ENCODE assay signal across 37 cellular contexts in the genomic region with DNA sequence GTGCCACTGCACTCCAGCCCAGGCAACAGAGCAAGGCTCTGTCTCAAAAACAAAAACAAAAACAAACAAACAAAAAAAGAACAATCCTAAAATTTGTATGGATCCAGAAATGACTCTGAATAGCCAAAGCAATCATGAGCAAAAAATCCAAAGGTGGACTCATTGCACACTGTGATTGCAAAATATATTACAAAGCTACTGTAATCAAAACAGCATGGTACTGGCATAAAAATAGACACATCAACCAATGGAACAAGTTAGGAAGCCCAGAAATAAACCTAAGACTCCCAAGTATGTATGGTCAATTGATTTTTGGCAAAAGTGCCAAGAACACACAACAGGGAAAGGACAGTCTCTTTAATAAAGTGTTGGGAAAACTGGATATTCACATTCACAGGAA.
"Had no signal": no experiment of that assay in that cellular context is flagged by ENCODE, and none has a peak within 500 bp of the region (broad histone marks: within the 10 kb centered on the region; RNA-seq: fewer than 3 reads in every experiment).

No MANE protein-coding gene starts in this region.

- H3K4me1 Mint-ChIP-seq: activated CD4-positive, alpha-beta memory T cell treated with anti-CD3 and anti-CD28 coated beads, Interleukin-2, amount 10 ng/mL, durations not matched to agents 7 days and 5 days; activated CD8-positive, alpha-beta memory T cell treated with anti-CD3 and anti-CD28 coated beads, Interleukin-2, amount 10 ng/mL, durations not matched to agents 7 days and 5 days; WTC11 had no signal

- H3K27me3 Mint-ChIP-seq: activated CD4-positive, alpha-beta memory T cell treated with anti-CD3 and anti-CD28 coated beads, Interleukin-2, amount 10 ng/mL, durations not matched to agents 7 days and 5 days; activated CD4-positive, alpha-beta T cell treated with anti-CD3 and anti-CD28 coated beads for 36 hours; activated CD4-positive, alpha-beta T cell treated with anti-CD3 and anti-CD28 coated beads, Interleukin-2, amount 10 ng/mL, durations not matched to agents 7 days and 5 days; activated CD8-positive, alpha-beta memory T cell treated with anti-CD3 and anti-CD28 coated beads, Interleukin-2, amount 10 ng/mL, durations not matched to agents 7 days and 5 days; activated naive CD8-positive, alpha-beta T cell treated with anti-CD3 and anti-CD28 coated beads for 36 hours; activated T-helper 17 cell treated with anti-CD3 and anti-CD28 coated beads, Interleukin-2, amount 50 U/mL, for 72 hours had no signal

- ATAC-seq: activated CD4-positive, alpha-beta T cell treated with anti-CD3 and anti-CD28 coated beads for 36 hours; activated CD8-positive, alpha-beta memory T cell treated with anti-CD3 and anti-CD28 coated beads, Interleukin-2, amount 10 ng/mL, durations not matched to agents 7 days and 5 days; activated CD8-positive, alpha-beta T cell treated with anti-CD3 and anti-CD28 coated beads, Interleukin-2, amount 10 ng/mL, durations not matched to agents 7 days and 5 days; activated naive CD4-positive, alpha-beta T cell treated with anti-CD3 and anti-CD28 coated beads, Interleukin-2, amount 50 U/mL, for 72 hours; activated T-cell treated with anti-CD3 and anti-CD28 coated beads, Interleukin-2, amount 50 U/mL, for 72 hours; body of pancreas; WTC11 had no signal

- DNase-seq: activated CD4-positive, alpha-beta memory T cell treated with anti-CD3 and anti-CD28 coated beads, Interleukin-2, amount 10 ng/mL, durations not matched to agents 7 days and 5 days; activated CD4-positive, alpha-beta T cell treated with anti-CD3 and anti-CD28 coated beads for 1 hour; activated CD4-positive, alpha-beta T cell treated with anti-CD3 and anti-CD28 coated beads for 36 hours; activated CD4-positive, alpha-beta T cell treated with anti-CD3 and anti-CD28 coated beads for 48 hours; activated CD4-positive, alpha-beta T cell treated with anti-CD3 and anti-CD28 coated beads, Interleukin-2, amount 10 ng/mL, durations not matched to agents 7 days and 5 days; activated CD4-positive, alpha-beta T cell treated with anti-CD3 and anti-CD28 coated beads, Interleukin-2, amount 50 U/mL, for 48 hours; activated CD4-positive, CD25-positive, alpha-beta regulatory T cell; activated CD8-positive, alpha-beta memory T cell treated with anti-CD3 and anti-CD28 coated beads for 24 hours; activated CD8-positive, alpha-beta memory T cell treated with anti-CD3 and anti-CD28 coated beads, Interleukin-2, amount 10 ng/mL, durations not matched to agents 7 days and 5 days; activated CD8-positive, alpha-beta memory T cell treated with anti-CD3 and anti-CD28 coated beads, Interleukin-2, amount 50 U/mL, for 48 hours; activated CD8-positive, alpha-beta T cell treated with anti-CD3 and anti-CD28 coated beads, Interleukin-2, amount 10 ng/mL, durations not matched to agents 7 days and 5 days; activated effector memory CD4-positive, alpha-beta T cell treated with anti-CD3 and anti-CD28 coated beads, Interleukin-2, amount 50 U/mL, for 16 hours; activated gamma-delta T cell treated with Interleukin-2 at 50 U/mL for 16 hours; activated naive CD4-positive, alpha-beta T cell; activated naive CD4-positive, alpha-beta T cell treated with anti-CD3 and anti-CD28 coated beads for 36 hours; activated naive CD4-positive, alpha-beta T cell treated with anti-CD3 and anti-CD28 coated beads, Interleukin-2, amount 50 U/mL, for 16 hours; activated naive CD8-positive, alpha-beta T cell treated with anti-CD3 and anti-CD28 coated beads for 36 hours; activated T-cell treated with anti-CD3 and anti-CD28 coated beads, Interleukin-2, amount 50 U/mL, for 4 hours; activated T-cell treated with anti-CD3 and anti-CD28 coated beads, Interleukin-2, amount 50 U/mL, for 72 hours; adrenal gland; amniotic stem cell; aorta; body of pancreas; brain microvascular endothelial cell; central memory CD4-positive, alpha-beta T cell; T-helper 2 cell; T-helper 9 cell; WERI-Rb-1 had no signal

- FAIRE-seq: astrocyte, colon had no signal

- H3K27ac ChIP-seq: adrenal gland, body of pancreas, brain microvascular endothelial cell, breast epithelium, WERI-Rb-1 had no signal

- H3K27me3 ChIP-seq: adrenal gland, body of pancreas, brain microvascular endothelial cell, breast epithelium had no signal

- H3K36me3 ChIP-seq: brain microvascular endothelial cell, WERI-Rb-1 had no signal

- H3K4me1 ChIP-seq: adrenal gland, breast epithelium had no signal

- H3K4me3 ChIP-seq: adrenal gland, body of pancreas, breast epithelium had no signal

- H3K4me3 Mint-ChIP-seq: activated CD4-positive, alpha-beta memory T cell treated with anti-CD3 and anti-CD28 coated beads, Interleukin-2, amount 10 ng/mL, durations not matched to agents 7 days and 5 days; activated CD4-positive, alpha-beta T cell treated with anti-CD3 and anti-CD28 coated beads for 36 hours; activated CD4-positive, alpha-beta T cell treated with anti-CD3 and anti-CD28 coated beads, Interleukin-2, amount 10 ng/mL, durations not matched to agents 7 days and 5 days; activated CD8-positive, alpha-beta memory T cell treated with anti-CD3 and anti-CD28 coated beads, Interleukin-2, amount 10 ng/mL, durations not matched to agents 7 days and 5 days; activated CD8-positive, alpha-beta T cell treated with anti-CD3 and anti-CD28 coated beads, Interleukin-2, amount 10 ng/mL, durations not matched to agents 7 days and 5 days; activated naive CD4-positive, alpha-beta T cell treated with anti-CD3 and anti-CD28 coated beads for 36 hours; activated naive CD8-positive, alpha-beta T cell treated with anti-CD3 and anti-CD28 coated beads for 36 hours; activated T-cell treated with anti-CD3 and anti-CD28 coated beads, Interleukin-2, amount 50 U/mL, for 4 hours; activated T-cell treated with anti-CD3 and anti-CD28 coated beads, Interleukin-2, amount 50 U/mL, for 72 hours; activated T-helper 1 cell treated with anti-CD3 and anti-CD28 coated beads, Interleukin-12 subunit alpha, Interleukin-12 subunit beta, Interleukin-2, Interleukin-4 antibody, amounts not matched to agents 30 ng/mL and 10 ng/mL and 1 ng/mL, durations not matched to agents 14 hours and 24 hours and 36 hours; T-helper 1 cell treated with Interleukin-12 subunit alpha and Interleukin-12 subunit beta and Interleukin-4 antibody, amounts not matched to agents 30 μg/mL and 1 μg/mL, for 36 hours; T-helper 2 cell treated with Interferon-gamma antibody and Interleukin-4, amounts not matched to agents 5 μg/mL and 100 μg/mL, for 36 hours; WTC11 had no signal

- H3K27ac Mint-ChIP-seq: activated CD4-positive, alpha-beta memory T cell treated with anti-CD3 and anti-CD28 coated beads, Interleukin-2, amount 10 ng/mL, durations not matched to agents 7 days and 5 days; activated CD4-positive, alpha-beta T cell treated with anti-CD3 and anti-CD28 coated beads for 36 hours; activated CD4-positive, alpha-beta T cell treated with anti-CD3 and anti-CD28 coated beads, Interleukin-2, amount 10 ng/mL, durations not matched to agents 7 days and 5 days; activated CD8-positive, alpha-beta memory T cell treated with anti-CD3 and anti-CD28 coated beads, Interleukin-2, amount 10 ng/mL, durations not matched to agents 7 days and 5 days; activated CD8-positive, alpha-beta T cell treated with anti-CD3 and anti-CD28 coated beads, Interleukin-2, amount 10 ng/mL, durations not matched to agents 7 days and 5 days; activated naive CD4-positive, alpha-beta T cell treated with anti-CD3 and anti-CD28 coated beads for 36 hours; activated T-helper 1 cell treated with anti-CD3 and anti-CD28 coated beads, Interleukin-12 subunit alpha, Interleukin-12 subunit beta, Interleukin-2, Interleukin-4 antibody, amounts not matched to agents 30 ng/mL and 10 ng/mL and 1 ng/mL, durations not matched to agents 14 hours and 24 hours and 36 hours; T-helper 1 cell treated with Interleukin-12 subunit alpha and Interleukin-12 subunit beta and Interleukin-4 antibody, amounts not matched to agents 30 μg/mL and 1 μg/mL, for 36 hours; T-helper 2 cell treated with Interferon-gamma antibody and Interleukin-4, amounts not matched to agents 5 μg/mL and 100 μg/mL, for 36 hours; WTC11 had no signal
